In the genomic region with DNA sequence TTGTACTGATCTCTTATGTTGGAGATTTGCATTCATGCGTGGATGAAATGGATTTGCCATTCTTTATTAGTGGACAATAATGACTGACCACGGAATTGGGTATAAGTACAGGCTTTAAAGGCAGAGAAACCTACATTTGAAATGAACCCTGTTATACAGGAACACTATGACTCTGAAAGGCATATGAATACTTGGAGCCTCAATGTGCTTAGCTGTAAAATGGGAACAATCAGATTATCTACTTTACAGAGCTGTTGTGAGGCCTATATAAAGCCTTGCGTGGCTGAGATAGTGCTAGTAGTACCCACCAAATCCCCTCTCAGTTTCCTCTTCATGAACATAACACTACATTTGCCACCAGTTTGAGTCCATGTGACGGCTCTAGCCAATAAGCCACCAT, we compare ENCODE assay signal across 1 cellular context.
TF ChIP-seq lines count a peak whose summit lies in the region.

No MANE protein-coding gene starts in this region.

TF ChIP-seq in K562, 482 proteins besides CTCF, POLR2A, EP300 and RAD21 (continued from another document):
- TF ChIP-seq RBM17 (IDR thresholded peaks at IDR 0.05; ENCODE audit: borderline replicate concordance, low read depth, low read length), result no peak
- TF ChIP-seq SMARCA5 (IDR thresholded peaks at IDR 0.05), result peak; percentile 62; the same call in 1 of the 2 replicates
- no peak for TF ChIP-seq NR1H2 (CRISPR knock-in tag; IDR thresholded peaks at IDR 0.05)
- peak; percentile 96 for TF ChIP-seq ADNP (tag; IDR thresholded peaks at IDR 0.05)
- no peak for TF ChIP-seq CXXC5 (CRISPR knock-in tag; IDR thresholded peaks at IDR 0.05)
- TF ChIP-seq POLR3A (IDR thresholded peaks at IDR 0.05; ENCODE audit: borderline replicate concordance, extremely low read depth, insufficient read depth, insufficient read length), result no peak
- no peak for TF ChIP-seq RBM34 (IDR thresholded peaks at IDR 0.05; ENCODE audit: borderline replicate concordance, insufficient read depth, low read length)
- TF ChIP-seq, protein P1, sequence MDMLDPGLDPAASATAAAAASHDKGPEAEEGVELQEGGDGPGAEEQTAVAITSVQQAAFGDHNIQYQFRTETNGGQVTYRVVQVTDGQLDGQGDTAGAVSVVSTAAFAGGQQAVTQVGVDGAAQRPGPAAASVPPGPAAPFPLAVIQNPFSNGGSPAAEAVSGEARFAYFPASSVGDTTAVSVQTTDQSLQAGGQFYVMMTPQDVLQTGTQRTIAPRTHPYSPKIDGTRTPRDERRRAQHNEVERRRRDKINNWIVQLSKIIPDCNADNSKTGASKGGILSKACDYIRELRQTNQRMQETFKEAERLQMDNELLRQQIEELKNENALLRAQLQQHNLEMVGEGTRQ (CRISPR knock-in tag; IDR thresholded peaks at IDR 0.05), result 0 out of 2 replicates have a peak, but pooled peaks have one; percentile 20
- peak; percentile 99 for TF ChIP-seq RBM25 (IDR thresholded peaks at IDR 0.05; ENCODE audit: low read depth, low read length, severe bottlenecking)
- peak; percentile 96 for TF ChIP-seq BCOR (IDR thresholded peaks at IDR 0.05)
